ENCODE assay signal across 12 cellular contexts in the genomic region with DNA sequence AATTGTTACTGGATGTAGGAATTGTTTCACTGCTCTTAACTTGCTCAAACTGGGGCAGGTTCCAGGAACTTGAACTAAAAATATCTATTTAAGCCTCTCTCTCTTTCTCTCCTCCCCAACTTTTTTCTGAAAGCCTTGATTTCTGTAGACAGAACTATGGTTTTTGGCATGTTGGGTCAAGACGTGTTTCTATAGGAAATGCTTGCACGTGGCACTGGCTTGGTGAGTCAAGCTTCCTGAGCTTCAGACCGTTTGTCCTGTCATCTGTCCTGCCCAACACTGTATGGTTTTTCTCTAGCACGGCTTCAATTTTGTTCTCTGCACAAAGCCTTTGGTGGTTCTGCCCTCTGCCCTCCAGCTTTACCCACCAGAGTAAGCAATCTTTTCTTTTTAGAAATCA. TPM values are rescaled to one million over a fixed set of nuclear protein-coding genes. Genes with fewer than 3 reads are reported as not detected.
DNase-seq lines count a peak whose midpoint lies in the region; ATAC-seq and TF ChIP-seq lines count a peak whose summit lies in the region.
"Had no signal": no experiment of that assay in that cellular context is flagged by ENCODE, and none has a peak within 500 bp of the region (broad histone marks: within the 10 kb centered on the region; RNA-seq: fewer than 3 reads in every experiment).

No MANE protein-coding gene starts in this region.

- H3K36me3 Mint-ChIP-seq in CD14-positive monocyte = peaks cover 94 to 98% of the 10 kb centered on the region in 2 donors

- no peak overlapping the region for H2BK12ac ChIP-seq in mesenchymal stem cell (ENCODE audit: low read length in 2 of 2)

- no peak overlapping the region for H3K14ac ChIP-seq in mesenchymal stem cell (ENCODE audit: low read length in 2 of 2)

- no peak overlapping the region for H3K4me2 ChIP-seq in mesenchymal stem cell (ENCODE audit: low read length, poor library complexity, severe bottlenecking)

- peak overlapping the region; percentile 96 to 99 (median 98) for H3K27ac Mint-ChIP-seq in CD14-positive monocyte
- H3K27ac Mint-ChIP-seq: mesothelial cell of epicardium; stimulated activated naive CD8-positive, alpha-beta T cell treated with anti-CD3 and anti-CD28 coated beads, Interleukin-15, Interleukin-2, amounts not matched to agents 100 ng/mL and 50 ng/mL, for 24 hours had no signal

- peaks cover 13% of the 10 kb centered on the region for H3K79me1 ChIP-seq in mesenchymal stem cell (replicated peaks; ENCODE audit: low read length, poor library complexity, severe bottlenecking)

- TF ChIP-seq CTCF in CD14-positive monocyte (IDR thresholded peaks at IDR 0.05) (no peak), brain microvascular endothelial cell (IDR thresholded peaks at IDR 0.05; ENCODE audit: low read depth, low read length, missing control alignments) (no peak), prostate gland (IDR thresholded peaks at IDR 0.05) (no peak)

- no peak overlapping the region for H4K91ac ChIP-seq in mesenchymal stem cell (ENCODE audit: low read length)

- H3K4me1 ChIP-seq in mesenchymal stem cell (ENCODE audit: control insufficient read depth, insufficient read depth, low read depth, low read length) (no peaks in the 10 kb centered on the region), prostate gland (replicated peaks) (no peaks in the 10 kb centered on the region)

- in situ Hi-C loops in brain microvascular endothelial cell (cut with HindIII; ENCODE audit: low pct_ligation_motif_present, low sequenced_read_pairs) = no loop called here

- no peak overlapping the region for H3K4ac ChIP-seq in mesenchymal stem cell (ENCODE audit: low read depth in 1 of 2, low read length in 2 of 2)

- H3K4me1 Mint-ChIP-seq in CD14-positive monocyte = peaks cover 59% of the 10 kb centered on the region
- H3K4me1 Mint-ChIP-seq: mesothelial cell of epicardium had no signal

- H3K9me3 Mint-ChIP-seq in CD14-positive monocyte = peaks cover 0 to 6% (median 0%) of the 10 kb centered on the region in 7 donors
- H3K9me3 Mint-ChIP-seq: mesothelial cell of epicardium; stimulated activated naive CD8-positive, alpha-beta T cell treated with anti-CD3 and anti-CD28 coated beads, Interleukin-15, Interleukin-2, amounts not matched to agents 100 ng/mL and 50 ng/mL, for 24 hours had no signal

- H2AFZ ChIP-seq in mesenchymal stem cell (ENCODE audit: low read depth, low read length) = no peak overlapping the region

- no peak overlapping the region for H2BK120ac ChIP-seq in mesenchymal stem cell (ENCODE audit: low read depth, low read length)

- no peak for TF ChIP-seq POLR2A in prostate gland (IDR thresholded peaks at IDR 0.05)

- H2BK5ac ChIP-seq in mesenchymal stem cell (ENCODE audit: low read depth, low read length, poor library complexity, severe bottlenecking) = no peak overlapping the region

- H3K36me3 ChIP-seq in MG63 (peaks cover 31% of the 10 kb centered on the region), brain microvascular endothelial cell (replicated peaks) (peaks cover 33% of the 10 kb centered on the region), mesenchymal stem cell (ENCODE audit: control insufficient read depth in 1 of 2, insufficient read depth in 2 of 2, low read depth in 1 of 2, low read length in 2 of 2) (peaks cover 28 to 85% of the 10 kb centered on the region in 2 experiments), prostate gland (peaks cover 3 to 10% of the 10 kb centered on the region in 2 donors)

- no peak for ATAC-seq in GM18520 (IDR thresholded peaks at IDR 0.05; ENCODE audit: unreplicated experiment)
- ATAC-seq in HG03439 (IDR thresholded peaks at IDR 0.05; ENCODE audit: unreplicated experiment) = no peak

- H3K27me3 ChIP-seq in MG63 = no peaks in the 10 kb centered on the region
- no peaks in the 10 kb centered on the region for H3K27me3 ChIP-seq in brain microvascular endothelial cell (replicated peaks)
- H3K27me3 ChIP-seq in mesenchymal stem cell (ENCODE audit: control insufficient read depth in 1 of 2, insufficient read depth in 1 of 2, low read length in 2 of 2) = no peaks in the 10 kb centered on the region
- no peaks in the 10 kb centered on the region for H3K27me3 ChIP-seq in prostate gland (replicated peaks; ENCODE audit: insufficient read depth)

- no peak overlapping the region for H2AK5ac ChIP-seq in mesenchymal stem cell (ENCODE audit: low read length, severe bottlenecking)

- no peak overlapping the region for H4K8ac ChIP-seq in mesenchymal stem cell (ENCODE audit: low read length)

- no peak overlapping the region for H3K18ac ChIP-seq in mesenchymal stem cell (ENCODE audit: low read depth in 1 of 2, low read length in 2 of 2)

- H3K4me3 ChIP-seq in MG63 (no peak overlapping the region), brain microvascular endothelial cell (ENCODE audit: low read depth, low read length) (no peak overlapping the region), mesenchymal stem cell (ENCODE audit: insufficient read depth in 1 of 2, low read depth in 1 of 2, low read length in 2 of 2) (no peak overlapping the region), prostate gland (no peak overlapping the region)

- no peak overlapping the region for H2BK15ac ChIP-seq in mesenchymal stem cell (ENCODE audit: low read depth, poor library complexity, severe bottlenecking)

- intact Hi-C loops in CD14-positive monocyte (cut with micrococcal nuclease) (loop anchor here (2.0 to 10.0 kb wide), 2 partner anchors 28 to 114 kb away; no protein-coding TSS in a partner anchor), prostate gland (cut with DNase I) (no loop called here)

- H3K9me3 ChIP-seq in MG63 (no peaks in the 10 kb centered on the region), mesenchymal stem cell (ENCODE audit: control insufficient read depth, low read length) (no peaks in the 10 kb centered on the region), prostate gland (no peaks in the 10 kb centered on the region)

- H3K27me3 Mint-ChIP-seq in CD14-positive monocyte (ENCODE audit: low read depth in 3 of 3) = peaks cover 0 to 1% (median 1%) of the 10 kb centered on the region in 3 donors
- H3K27me3 Mint-ChIP-seq: stimulated activated naive CD8-positive, alpha-beta T cell treated with anti-CD3 and anti-CD28 coated beads, Interleukin-15, Interleukin-2, amounts not matched to agents 100 ng/mL and 50 ng/mL, for 24 hours had no signal

- peak overlapping the region in 1 of 2 donors; percentile 68 for H3K4me3 Mint-ChIP-seq in CD14-positive monocyte
- H3K4me3 Mint-ChIP-seq: mesothelial cell of epicardium; stimulated activated naive CD8-positive, alpha-beta T cell treated with anti-CD3 and anti-CD28 coated beads, Interleukin-15, Interleukin-2, amounts not matched to agents 100 ng/mL and 50 ng/mL, for 24 hours had no signal

- H3K27ac ChIP-seq in brain microvascular endothelial cell (no peak overlapping the region), mesenchymal stem cell (ENCODE audit: low read length, poor library complexity, severe bottlenecking) (no peak overlapping the region), prostate gland (no peak overlapping the region)

- H3K23ac ChIP-seq in mesenchymal stem cell (ENCODE audit: low read length in 2 of 2) = no peak overlapping the region

- peak; percentile 85 for DNase-seq in CD14-positive monocyte (ENCODE audit: low spot score)
- peak; percentile 28 for DNase-seq in MG63
- peak; percentile 9 for DNase-seq in brain microvascular endothelial cell
- DNase-seq in mesenchymal stem cell = no peak
- DNase-seq in prostate gland (ENCODE audit: low spot score) = no peak
- DNase-seq in stimulated activated CD4-positive, alpha-beta T cell treated with anti-CD3 and anti-CD28 coated beads, Interleukin-15, amount 100 ng/mL, for 24 hours = no peak
- DNase-seq: activated CD4-positive, alpha-beta T cell treated with anti-CD3 and anti-CD28 coated beads, Interleukin-2, amount 50 U/mL, for 48 hours; stimulated activated CD4-positive, alpha-beta T cell treated with anti-CD3 and anti-CD28 coated beads, Interleukin-4, amount 100 ng/mL, for 4 hours had no signal

- peak overlapping the region; percentile 22 for H3K9ac ChIP-seq in mesenchymal stem cell (ENCODE audit: low read length)

- WGBS in mesenchymal stem cell = 85% methylated on average over 4 of the region's 4 CpGs
- WGBS in prostate gland = 81% methylated on average over 4 of the region's 4 CpGs

RNA-seq across cellular contexts. Expression of gene EAF1, which starts 13.5 kb away (rescaled TPM):
- 1 to 10 TPM; 9.0 to 9.1 TPM for polyA plus RNA-seq in CD14-positive monocyte
- 5.6 and 9.9 TPM in 2 replicates for total RNA-seq in MG63 (2014; rRNA removed; shearing (Covaris generic); ENCODE audit: low replicate concordance)
- polyA plus RNA-seq in mesenchymal stem cell (2013, experiment 1 of 2) = 11.7 TPM
- 11.0 TPM for polyA plus RNA-seq in mesenchymal stem cell (2013, experiment 2 of 2)
- total RNA-seq in prostate gland = 10 to 100 TPM; 25.5 to 30.9 TPM

RNA-seq across cellular contexts. Expression of gene METTL6, which starts 13.5 kb away (rescaled TPM):
- 10 to 100 TPM in 1 of 2 donors, 1 to 10 TPM in 1; 9.1 to 15.1 TPM for polyA plus RNA-seq in CD14-positive monocyte
- total RNA-seq in MG63 (2014; rRNA removed; shearing (Covaris generic); ENCODE audit: low replicate concordance) = 13.7 and 20.7 TPM in 2 replicates
- 19.3 TPM for polyA plus RNA-seq in mesenchymal stem cell (2013, experiment 1 of 2)
- 18.8 TPM for polyA plus RNA-seq in mesenchymal stem cell (2013, experiment 2 of 2)
- 10 to 100 TPM; 12.5 to 14.8 TPM for total RNA-seq in prostate gland

Comparison
In these comparisons a context has a peak if more than half of its experiments do, and no peak if none do; other contexts are left out.
1. DNase-seq: peak in CD14-positive monocyte (single experiment), MG63 (single experiment) and brain microvascular endothelial cell (single experiment); none in mesenchymal stem cell (single experiment), prostate gland (single experiment) and stimulated activated CD4-positive, alpha-beta T cell treated with anti-CD3 and anti-CD28 coated beads, Interleukin-15, amount 100 ng/mL, for 24 hours (single experiment).